ENCODE assay signal across 21 cellular contexts in the genomic region with DNA sequence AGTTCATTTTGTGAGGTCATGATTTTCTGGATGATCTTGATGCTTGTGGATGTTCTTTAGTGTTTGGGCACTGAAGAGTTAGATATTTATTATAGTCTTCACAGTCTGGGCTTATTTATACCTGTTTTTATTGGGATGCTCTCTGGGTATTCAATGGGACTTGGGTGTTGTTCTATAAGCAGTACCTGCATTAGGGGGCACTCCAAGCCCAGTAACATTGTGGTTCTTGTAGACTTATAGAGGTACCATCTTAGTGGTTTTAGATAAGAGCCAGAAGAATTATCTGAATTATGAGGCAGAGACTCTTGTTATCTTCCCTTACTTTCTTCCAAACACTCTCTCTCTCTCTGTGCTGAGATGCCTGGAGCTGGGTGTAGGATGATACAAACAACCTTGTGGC.
DNase-seq lines count a peak whose midpoint lies in the region; ATAC-seq, FAIRE-seq and TF ChIP-seq lines count a peak whose summit lies in the region.
"Had no signal": no experiment of that assay in that cellular context is flagged by ENCODE, and none has a peak within 500 bp of the region (broad histone marks: within the 10 kb centered on the region; RNA-seq: fewer than 3 reads in every experiment).

No MANE protein-coding gene starts in this region.

- no peak overlapping the region for H4K91ac ChIP-seq in H1 (replicated peaks; ENCODE audit: insufficient read length, low read length)

- no peak overlapping the region for H2BK20ac ChIP-seq in H1 (ENCODE audit: low read length)

- no peaks in the 10 kb centered on the region for H3K79me1 ChIP-seq in H1 (ENCODE audit: low read depth, low read length)

- H3K27ac ChIP-seq in H1 (ENCODE audit: low read depth, low read length) = no peak overlapping the region
- H3K27ac ChIP-seq: GM23248, PC-9 had no signal

- no peak overlapping the region for H3K56ac ChIP-seq in H1 (replicated peaks; ENCODE audit: insufficient read length, low read depth, low read length)

- no peak overlapping the region for H2BK15ac ChIP-seq in H1 (ENCODE audit: low read length)

- H2BK12ac ChIP-seq in H1 (ENCODE audit: low read depth, low read length) = no peak overlapping the region

- no peak for TF ChIP-seq EP300 in H1 (IDR thresholded peaks at IDR 0.05; ENCODE audit: borderline replicate concordance in 1 of 2, low read depth in 2 of 2, low read length in 2 of 2)

- no peaks in the 10 kb centered on the region for H3K4me1 ChIP-seq in H1 (replicated peaks in 1 of 4; ENCODE audit: control insufficient read depth in 3 of 4, insufficient read depth in 4 of 4, low read length in 3 of 4)

- H3K14ac ChIP-seq in H1 (ENCODE audit: insufficient read length) = no peak overlapping the region

- CTCF ChIA-PET in H1 (lab: Charles Lee; ENCODE audit: partially characterized antibody) = interaction anchor here (0.8 to 1.4 kb wide), 3 partner anchors 126 to 846 kb away, joined by 3 to 5 read pairs (median 3); no protein-coding TSS in a partner anchor

- H3K79me2 ChIP-seq in H1 (ENCODE audit: control insufficient read depth in 1 of 2, insufficient read depth in 2 of 2, low read length in 2 of 2) = no peaks in the 10 kb centered on the region

- no peak for FAIRE-seq in H1 (lab: Jason Lieb, UNC)
- FAIRE-seq: A204.1, GM12891, HTR-8/SVneo had no signal

- H3K23ac ChIP-seq in H1 (ENCODE audit: insufficient read length) = no peak overlapping the region

- no peaks in the 10 kb centered on the region for H3K23me2 ChIP-seq in H1 (ENCODE audit: low read depth, low read length)

- no peaks in the 10 kb centered on the region for H3K36me3 ChIP-seq in H1 (ENCODE audit: control insufficient read depth in 2 of 4, insufficient read depth in 4 of 4, low read length in 3 of 4)

- H3K9me3 ChIP-seq in H1 (ENCODE audit: insufficient read depth in 2 of 2, low read depth in 1 of 2, low read length in 1 of 2) = no peaks in the 10 kb centered on the region

- no peaks in the 10 kb centered on the region for H4K20me1 ChIP-seq in H1 (replicated peaks in 1 of 2; ENCODE audit: control insufficient read depth in 1 of 2, insufficient read depth in 2 of 2, low read length in 2 of 2)

- H3K4me2 ChIP-seq in H1 (ENCODE audit: insufficient read depth in 1 of 2, low read depth in 2 of 2, low read length in 2 of 2) = no peak overlapping the region
- H3K4me2 ChIP-seq: PC-9 had no signal

- no peak overlapping the region for H3K4me3 ChIP-seq in H1 (ENCODE audit: extremely low read depth in 1 of 4, insufficient read depth in 2 of 4, low read depth in 3 of 4, low read length in 4 of 4)
- H3K4me3 ChIP-seq: GM23248, PC-9 had no signal

- H2AFZ ChIP-seq in H1 (ENCODE audit: low read length) = no peak overlapping the region
- H2AFZ ChIP-seq: GM23248, PC-9 had no signal

- H3K9ac ChIP-seq in H1 (replicated peaks in 1 of 4; ENCODE audit: extremely low read depth in 1 of 4, low read depth in 3 of 4, low read length in 3 of 4) = no peak overlapping the region
- H3K9ac ChIP-seq: GM23248 had no signal

- no peaks in the 10 kb centered on the region for H3K27me3 ChIP-seq in H1 (replicated peaks in 1 of 4; ENCODE audit: control insufficient read depth in 3 of 4, extremely low read depth in 1 of 4, insufficient read depth in 3 of 4, low read length in 3 of 4)

- no peak overlapping the region for H3K18ac ChIP-seq in H1 (ENCODE audit: extremely low read depth, low read length)

- peak; percentile 60 to 67 for TF ChIP-seq RAD21 in H1 (IDR thresholded peaks at IDR 0.05 in 1 of 2, conservative IDR thresholded peaks at IDR 0.05 in 1 of 2; ENCODE audit: low read depth in 2 of 2, low read length in 2 of 2)

- no peak for ATAC-seq in HG03097 (IDR thresholded peaks at IDR 0.05; ENCODE audit: low FRiP score, unreplicated experiment)
- ATAC-seq in GM19324 (IDR thresholded peaks at IDR 0.05; ENCODE audit: low FRiP score, unreplicated experiment) = no peak
- ATAC-seq: HCT116 had no signal

- H2BK120ac ChIP-seq in H1 (replicated peaks; ENCODE audit: low read depth, low read length) = no peak overlapping the region

- H3K4ac ChIP-seq in H1 (replicated peaks; ENCODE audit: insufficient read length, low read depth, low read length) = no peak overlapping the region

- TF ChIP-seq POLR2A in H1 (IDR thresholded peaks at IDR 0.05; ENCODE audit: control extremely low read depth in 1 of 2, low read depth in 2 of 2, low read length in 2 of 2) (no peak), erythroblast (IDR thresholded peaks at IDR 0.05; ENCODE audit: low read length) (no peak)

- H2BK5ac ChIP-seq in H1 (ENCODE audit: low read depth, low read length) = no peak overlapping the region

- no peak overlapping the region for H2AK5ac ChIP-seq in H1 (ENCODE audit: low read depth, low read length)

- DNase-seq in NCI-H82 (lab: John Stamatoyannopoulos, UW) = peak; percentile 7
- DNase-seq in NCI-H82 treated with DMSO at 0.1 percent for 48 hours (lab: John Stamatoyannopoulos, UW; ENCODE audit: unreplicated experiment) = no peak
- DNase-seq in NCI-H146 (lab: John Stamatoyannopoulos, UW) = peak; percentile 73
- no peak for DNase-seq in H1 (ENCODE audit: low read depth in 1 of 2, low spot score in 2 of 2)
- no peak for DNase-seq in erythroblast (lab: John Stamatoyannopoulos, UW)
- DNase-seq: CD4-positive, CD25-positive, alpha-beta regulatory T cell; GM23248; NCI-H1105; NCI-H1694; NCI-H2081; NCI-H446 treated with DMSO at 0.1 percent for 48 hours; NCI-H774; PC-9; RPMI8226; SHP77 had no signal

- peak in 1 of 3 experiments; percentile 28; a peak in 1 of 4 replicates for TF ChIP-seq CTCF in H1 (IDR thresholded peaks at IDR 0.05; ENCODE audit: control extremely low read depth in 1 of 3, insufficient read depth in 1 of 3, low read depth in 1 of 3, low read length in 3 of 3)

- POLR2A ChIA-PET in H1 (lab: Charles Lee; ENCODE audit: partially characterized antibody) = no interaction called here

- no peak overlapping the region for H4K8ac ChIP-seq in H1 (ENCODE audit: extremely low read depth, insufficient read depth, low read length)

- no peak overlapping the region for H4K5ac ChIP-seq in H1 (ENCODE audit: insufficient read length, low read depth, low read length)

TF ChIP-seq in H1, 55 proteins besides CTCF, POLR2A, EP300 and RAD21:
- no peak for TF ChIP-seq SIX5 (IDR thresholded peaks at IDR 0.05; ENCODE audit: low read depth, low read length)
- TF ChIP-seq TEAD4 (IDR thresholded peaks at IDR 0.05; ENCODE audit: low read depth, low read length) = no peak
- TF ChIP-seq HDAC6 (IDR thresholded peaks at IDR 0.05; ENCODE audit: low read depth, low read length) = no peak
- TF ChIP-seq SP2 (IDR thresholded peaks at IDR 0.05; ENCODE audit: low read length) = no peak
- no peak for TF ChIP-seq EZH2 (IDR thresholded peaks at IDR 0.05; ENCODE audit: low read depth, low read length, severe bottlenecking)
- TF ChIP-seq CREB1 (IDR thresholded peaks at IDR 0.05) = no peak
- TF ChIP-seq GTF2F1 (IDR thresholded peaks at IDR 0.05; ENCODE audit: borderline replicate concordance, low read depth, low read length) = no peak
- no peak for TF ChIP-seq NRF1 (IDR thresholded peaks at IDR 0.05; ENCODE audit: low read depth, low read length)
- TF ChIP-seq CBX5 (IDR thresholded peaks at IDR 0.05; ENCODE audit: low read depth, low read length) = no peak
- no peak for TF ChIP-seq SIRT6 (IDR thresholded peaks at IDR 0.05; ENCODE audit: low read length)
- TF ChIP-seq ATF2 (IDR thresholded peaks at IDR 0.05; ENCODE audit: low read length) = no peak
- no peak for TF ChIP-seq RFX5 (IDR thresholded peaks at IDR 0.05; ENCODE audit: borderline replicate concordance, low read depth, low read length)
- no peak for TF ChIP-seq GABPA (IDR thresholded peaks at IDR 0.05; ENCODE audit: borderline replicate concordance, insufficient read depth, low read length)
- TF ChIP-seq RXRA (IDR thresholded peaks at IDR 0.05; ENCODE audit: insufficient read depth, low read depth, low read length) = no peak
- TF ChIP-seq, protein P1, sequence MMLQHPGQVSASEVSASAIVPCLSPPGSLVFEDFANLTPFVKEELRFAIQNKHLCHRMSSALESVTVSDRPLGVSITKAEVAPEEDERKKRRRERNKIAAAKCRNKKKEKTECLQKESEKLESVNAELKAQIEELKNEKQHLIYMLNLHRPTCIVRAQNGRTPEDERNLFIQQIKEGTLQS (IDR thresholded peaks at IDR 0.05; ENCODE audit: insufficient read depth, low read depth, low read length) = no peak
- TF ChIP-seq MAFK (IDR thresholded peaks at IDR 0.05; ENCODE audit: low read depth, low read length) = no peak
- TF ChIP-seq SRF (IDR thresholded peaks at IDR 0.05; ENCODE audit: low read depth, low read length) = no peak
- no peak for TF ChIP-seq SP4 (IDR thresholded peaks at IDR 0.05; ENCODE audit: low read length)

Comparison
In these comparisons a context has a peak if more than half of its experiments do, and no peak if none do; other contexts are left out.
1. DNase-seq: peak in NCI-H82 (single experiment) and NCI-H146 (single experiment); none in NCI-H82 treated with DMSO at 0.1 percent for 48 hours (single experiment), H1 (0 of 2) and erythroblast (0 of 2).